8 cellular contexts compared by ENCODE assay signal in genomic region chr15:50003786-50004334, GRCh38.
DNase-seq lines count a peak whose midpoint lies in the region; ATAC-seq and TF ChIP-seq lines count a peak whose summit lies in the region.

No MANE protein-coding gene starts in this region.

- peak; percentile 91 for DNase-seq in AG10803 (ENCODE audit: low read depth)
- peak; percentile 16 for DNase-seq in NCI-H446 treated with DMSO at 0.1 percent for 48 hours (lab: John Stamatoyannopoulos, UW)
- DNase-seq in activated CD4-positive, alpha-beta T cell treated with anti-CD3 and anti-CD28 coated beads, Interleukin-2, amount 10 ng/mL, durations not matched to agents 24 days and 14 days, result peak; percentile 91
- peak in 9 of 10 donors; percentile 78 to 93 (median 86) for DNase-seq in dorsolateral prefrontal cortex
- DNase-seq in lower lobe of right lung, result peak; percentile 87
- peak; percentile 32 for DNase-seq in stimulated activated CD8-positive, alpha-beta memory T cell treated with anti-CD3 and anti-CD28 coated beads, Interleukin-12 subunit alpha, Interleukin-12 subunit beta, amount 100 ng/mL, for 1 hour (ENCODE audit: low read depth)

- peaks cover 9% of the 10 kb centered on the region for H3K4me1 Mint-ChIP-seq in activated CD4-positive, alpha-beta T cell treated with anti-CD3 and anti-CD28 coated beads, Interleukin-2, amount 10 ng/mL, durations not matched to agents 24 days and 14 days

- no peaks in the 10 kb centered on the region for H3K9me3 Mint-ChIP-seq in activated CD4-positive, alpha-beta T cell treated with anti-CD3 and anti-CD28 coated beads, Interleukin-2, amount 10 ng/mL, durations not matched to agents 24 days and 14 days

- no peaks in the 10 kb centered on the region for H3K27me3 Mint-ChIP-seq in activated CD4-positive, alpha-beta T cell treated with anti-CD3 and anti-CD28 coated beads, Interleukin-2, amount 10 ng/mL, durations not matched to agents 24 days and 14 days

- peaks cover 4% of the 10 kb centered on the region for H3K4me1 ChIP-seq in lower lobe of right lung

- intact Hi-C loops in activated CD4-positive, alpha-beta T cell treated with anti-CD3 and anti-CD28 coated beads, Interleukin-2, amount 10 ng/mL, durations not matched to agents 24 days and 14 days (cut with micrococcal nuclease), result loop anchor here (1.0 kb wide), 1 partner anchor 769 kb away; no protein-coding TSS in a partner anchor
- intact Hi-C loops in dorsolateral prefrontal cortex (cut with DNase I), result loop anchor here (5.0 to 10.0 kb wide), 6 partner anchors 48 to 769 kb away; partner anchors contain the start of genes DTWD1 (in 2 of the 2) and FAM227B (in 2 of the 2)
- intact Hi-C loops in lower lobe of right lung (cut with DNase I), result no loop called here

- ATAC-seq in GM19043 (IDR thresholded peaks at IDR 0.05; ENCODE audit: low read depth, unreplicated experiment) (peak; percentile 95), HG03280 (IDR thresholded peaks at IDR 0.05; ENCODE audit: unreplicated experiment) (peak; percentile 99), lower lobe of right lung (peak; percentile 97 to 98)

- peaks cover 20% of the 10 kb centered on the region for H3K36me3 Mint-ChIP-seq in activated CD4-positive, alpha-beta T cell treated with anti-CD3 and anti-CD28 coated beads, Interleukin-2, amount 10 ng/mL, durations not matched to agents 24 days and 14 days (ENCODE audit: low read depth)

- peak overlapping the region in 57 of 59 donors; percentile 53 to 96 (median 90) for H3K27ac ChIP-seq in dorsolateral prefrontal cortex
- no peak overlapping the region for H3K27ac ChIP-seq in lower lobe of right lung

- H3K4me3 Mint-ChIP-seq in activated CD4-positive, alpha-beta T cell treated with anti-CD3 and anti-CD28 coated beads, Interleukin-2, amount 10 ng/mL, durations not matched to agents 24 days and 14 days, result no peak overlapping the region

- peak overlapping the region; percentile 59 for H3K27ac Mint-ChIP-seq in activated CD4-positive, alpha-beta T cell treated with anti-CD3 and anti-CD28 coated beads, Interleukin-2, amount 10 ng/mL, durations not matched to agents 24 days and 14 days

- peak; percentile 93 for TF ChIP-seq CTCF in AG10803 (conservative IDR thresholded peaks at IDR 0.05; ENCODE audit: low read length)
- TF ChIP-seq CTCF in dorsolateral prefrontal cortex (IDR thresholded peaks at IDR 0.05 in 54 of 56, conservative IDR thresholded peaks at IDR 0.05 in 2 of 56; ENCODE audit: low read depth in 1 of 56, partially characterized antibody in 56 of 56), result peak in 55 of 56 donors; percentile 41 to 87 (median 72)
- TF ChIP-seq CTCF in lower lobe of right lung (IDR thresholded peaks at IDR 0.05), result peak; percentile 67

- H3K27me3 ChIP-seq in dorsolateral prefrontal cortex, result no peaks in the 10 kb centered on the region
- H3K27me3 ChIP-seq in lower lobe of right lung (ENCODE audit: low read depth), result no peaks in the 10 kb centered on the region

- H3K36me3 ChIP-seq in lower lobe of right lung, result no peaks in the 10 kb centered on the region

- H3K4me3 ChIP-seq in AG10803 (ENCODE audit: low read length) (no peak overlapping the region), dorsolateral prefrontal cortex (peak overlapping the region in 3 of 59 donors; percentile 7 to 16 (median 9)), lower lobe of right lung (no peak overlapping the region)

- no peaks in the 10 kb centered on the region for H3K9me3 ChIP-seq in lower lobe of right lung

Comparison
In these comparisons a context has a peak if more than half of its experiments do, and no peak if none do; other contexts are left out.
1. DNase-seq: peak in every context shown above with its lines; median percentile 91 in AG10803; 91 in activated CD4-positive, alpha-beta T cell treated with anti-CD3 and anti-CD28 coated beads, Interleukin-2, amount 10 ng/mL, durations not matched to agents 24 days and 14 days; 87 in lower lobe of right lung; 86 in dorsolateral prefrontal cortex; 32 in stimulated activated CD8-positive, alpha-beta memory T cell treated with anti-CD3 and anti-CD28 coated beads, Interleukin-12 subunit alpha, Interleukin-12 subunit beta, amount 100 ng/mL, for 1 hour; 16 in NCI-H446 treated with DMSO at 0.1 percent for 48 hours.